23 cellular contexts compared by ENCODE assay signal in genomic region chr9:17490110-17490509, GRCh38.
DNase-seq lines count a peak whose midpoint lies in the region; ATAC-seq and TF ChIP-seq lines count a peak whose summit lies in the region.
"Had no signal": no experiment of that assay in that cellular context is flagged by ENCODE, and none has a peak within 500 bp of the region (broad histone marks: within the 10 kb centered on the region; RNA-seq: fewer than 3 reads in every experiment).

No MANE protein-coding gene starts in this region.

- H3K27me3 Mint-ChIP-seq in T-helper 2 cell treated with Interferon-gamma antibody and Interleukin-4, amounts not matched to agents 5 μg/mL and 100 μg/mL, for 36 hours (ENCODE audit: low read depth): no peaks in the 10 kb centered on the region
- H3K27me3 Mint-ChIP-seq: CD4-positive, alpha-beta T cell had no signal

- DNase-seq in NCI-H146 treated with DMSO at 0.1 percent for 48 hours (lab: John Stamatoyannopoulos, UW; ENCODE audit: unreplicated experiment): peak; percentile 9
- peak; percentile 42 for DNase-seq in NCI-H82 treated with DMSO at 0.1 percent for 48 hours (lab: John Stamatoyannopoulos, UW; ENCODE audit: unreplicated experiment)
- no peak for DNase-seq in activated T-cell treated with anti-CD3 and anti-CD28 coated beads, Interleukin-2, amount 50 U/mL, for 48 hours
- no peak for DNase-seq in T-helper 2 cell treated with Interferon-gamma antibody and Interleukin-4, amounts not matched to agents 5 μg/mL and 100 μg/mL, for 36 hours (ENCODE audit: low spot score)
- DNase-seq: 8988T; ACHN; AML-193; BE2C; CD4-positive, alpha-beta T cell; CD8-positive, alpha-beta memory T cell; DMS 273 treated with DMSO at 0.1 percent for 48 hours; DMS79; EL; GDM1; H9 had no signal

- H3K36me3 Mint-ChIP-seq in T-helper 2 cell treated with Interferon-gamma antibody and Interleukin-4, amounts not matched to agents 5 μg/mL and 100 μg/mL, for 36 hours (ENCODE audit: low read depth): no peaks in the 10 kb centered on the region
- H3K36me3 Mint-ChIP-seq: CD8-positive, alpha-beta memory T cell had no signal

- H3K4me1 Mint-ChIP-seq in T-helper 2 cell treated with Interferon-gamma antibody and Interleukin-4, amounts not matched to agents 5 μg/mL and 100 μg/mL, for 36 hours (ENCODE audit: low read depth): no peaks in the 10 kb centered on the region
- H3K4me1 Mint-ChIP-seq: CD14-positive monocyte; CD8-positive, alpha-beta memory T cell; GM23338; H9 had no signal

- ATAC-seq in SK-N-SH treated with all-trans-retinoic acid at 6 μM for 48 hours (no peak; the same call in 2 of the 3 replicates), HG03175 (IDR thresholded peaks at IDR 0.05; ENCODE audit: unreplicated experiment) (no peak), HG02852 (IDR thresholded peaks at IDR 0.05; ENCODE audit: unreplicated experiment) (no peak)
- ATAC-seq: A549, GM12878, GM23338, HCT116 had no signal

- no peak overlapping the region for H3K27ac Mint-ChIP-seq in T-helper 2 cell treated with Interferon-gamma antibody and Interleukin-4, amounts not matched to agents 5 μg/mL and 100 μg/mL, for 36 hours
- H3K27ac Mint-ChIP-seq: CD14-positive monocyte; CD4-positive, alpha-beta T cell; GM23338; H9 had no signal

- no peaks in the 10 kb centered on the region for H3K9me3 Mint-ChIP-seq in T-helper 2 cell treated with Interferon-gamma antibody and Interleukin-4, amounts not matched to agents 5 μg/mL and 100 μg/mL, for 36 hours
- H3K9me3 Mint-ChIP-seq: CD14-positive monocyte; CD4-positive, alpha-beta T cell; GM23338; H9 had no signal

- H3K4me3 Mint-ChIP-seq in T-helper 2 cell treated with Interferon-gamma antibody and Interleukin-4, amounts not matched to agents 5 μg/mL and 100 μg/mL, for 36 hours: no peak overlapping the region
- H3K4me3 Mint-ChIP-seq: CD14-positive monocyte; CD4-positive, alpha-beta T cell; CD8-positive, alpha-beta memory T cell; GM23338; H9 had no signal

TF ChIP-seq in SK-N-SH treated with all-trans-retinoic acid at 6 μM for 48 hours, 23 proteins besides CTCF, POLR2A, EP300 and RAD21:
- TF ChIP-seq TCF4 (CRISPR knock-in tag; IDR thresholded peaks at IDR 0.05; ENCODE audit: borderline replicate concordance) (peak; percentile 68; the same call in 1 of the 2 replicates), OSR1 (CRISPR knock-in tag; IDR thresholded peaks at IDR 0.05) (no peak)

Comparison
In these comparisons a context has a peak if more than half of its experiments do, and no peak if none do; other contexts are left out.
1. DNase-seq: peak in NCI-H146 treated with DMSO at 0.1 percent for 48 hours (single experiment) and NCI-H82 treated with DMSO at 0.1 percent for 48 hours (single experiment); none in activated T-cell treated with anti-CD3 and anti-CD28 coated beads, Interleukin-2, amount 50 U/mL, for 48 hours (0 of 2) and T-helper 2 cell treated with Interferon-gamma antibody and Interleukin-4, amounts not matched to agents 5 μg/mL and 100 μg/mL, for 36 hours (single experiment).